ENCODE assay signal across 9 cellular contexts in genomic region chr1:115670476-115671175, GRCh38. TPM values are rescaled to one million over a fixed set of nuclear protein-coding genes. Genes with fewer than 3 reads are reported as not detected.
A peak's percentile ranks its signal among the peaks of the same experiment; 100 is the strongest.
DNase-seq lines count a peak whose midpoint lies in the region; ATAC-seq, FAIRE-seq and TF ChIP-seq lines count a peak whose summit lies in the region.
"Had no signal": no experiment of that assay in that cellular context is flagged by ENCODE, and none has a peak within 500 bp of the region (broad histone marks: within the 10 kb centered on the region; RNA-seq: fewer than 3 reads in every experiment).

No MANE protein-coding gene starts in this region.

- DNase-seq in HepG2 (ENCODE audit: low spot score) = no peak
- no peak for DNase-seq in right lobe of liver
- no peak for DNase-seq in Panc1 (ENCODE audit: low read depth, low spot score)
- DNase-seq in glomerular visceral epithelial cell (ENCODE audit: extremely low spot score) = peak; percentile 41
- DNase-seq in stimulated activated CD4-positive, alpha-beta T cell treated with anti-CD3 and anti-CD28 coated beads, Interleukin-2, amount 100 ng/mL, for 24 hours = no peak
- no peak for DNase-seq in hippocampal formation (lab: John Stamatoyannopoulos, UW)
- no peak for DNase-seq in SIG-M5 treated with dmso at 0.1 percent for 504 hours (lab: John Stamatoyannopoulos, UW; ENCODE audit: unreplicated experiment)
- DNase-seq in HAP-1 (ENCODE audit: low spot score in 2 of 2) = no peak

- no peak overlapping the region for H2AFZ ChIP-seq in HepG2 (ENCODE audit: low read length)

- WGBS in HepG2 (ENCODE audit: low lambda C conversion rate) = 94% methylated on average over 10 of the region's 14 CpGs
- 71% methylated on average over 9 of the region's 14 CpGs for WGBS in right lobe of liver (ENCODE audit: insufficient coverage, low coverage, low lambda C conversion rate, missing lambda C conversion rate)

- no peaks in the 10 kb centered on the region for H3K79me2 ChIP-seq in HepG2 (ENCODE audit: insufficient read depth, low read length)

- ATAC-seq in HepG2 = no peak
- no peak for ATAC-seq in right lobe of liver
- peak; percentile 73 for ATAC-seq in Panc1

- H3K4me1 ChIP-seq in HepG2 (ENCODE audit: insufficient read depth, low read length) (peaks cover 19% of the 10 kb centered on the region; the same call in 1 of the 2 replicates), right lobe of liver (no peaks in the 10 kb centered on the region), Panc1 (ENCODE audit: control insufficient read depth, insufficient read depth, low read length) (peaks cover 16% of the 10 kb centered on the region), HAP-1 (peaks cover 3% of the 10 kb centered on the region; the same call in 1 of the 2 replicates)

- no peak overlapping the region for H3K4me3 ChIP-seq in HepG2 (replicated peaks in 1 of 3; ENCODE audit: insufficient read depth in 1 of 3, low read depth in 2 of 3, low read length in 3 of 3)
- H3K4me3 ChIP-seq in right lobe of liver = no peak overlapping the region
- H3K4me3 ChIP-seq in Panc1 (ENCODE audit: low read depth in 2 of 2, low read length in 2 of 2) = 0 out of 4 replicates have a peak overlapping the region, but pooled peaks of 1 of the 2 experiments have one; percentile 8
- no peak overlapping the region for H3K4me3 ChIP-seq in HAP-1

- no peak for TF ChIP-seq RAD21 in HepG2 (CRISPR knock-in tag; IDR thresholded peaks at IDR 0.05)

- intact Hi-C loops in HepG2 (cut with micrococcal nuclease; ENCODE audit: unreplicated experiment) (no loop called here), right lobe of liver (cut with DNase I) (no loop called here), Panc1 (cut with micrococcal nuclease; ENCODE audit: unreplicated experiment) (no loop called here)

- H3K27ac ChIP-seq in HepG2 (ENCODE audit: extremely low read length, insufficient read depth, low read length) (no peak overlapping the region), right lobe of liver (no peak overlapping the region), Panc1 (ENCODE audit: low read length) (peak overlapping the region; percentile 42)

- POLR2A ChIA-PET in HepG2 (lab: Yijun Ruan, JAX) = no interaction called here
- POLR2A ChIA-PET in Panc1 (lab: Charles Lee) = interaction anchor here (0.7 kb wide), 1 partner anchor 14 kb away, joined by 4 read pairs; no protein-coding TSS in a partner anchor

- peak overlapping the region; percentile 15; the same call in 1 of the 2 replicates for H3K9ac ChIP-seq in HepG2 (ENCODE audit: insufficient read depth, low read depth, low read length)

- CTCF ChIA-PET in HepG2 (lab: Yijun Ruan, JAX; ENCODE audit: low intra/inter-chr PET ratio, low total read pairs) = no interaction called here
- CTCF ChIA-PET in Panc1 (lab: Charles Lee) = no interaction called here

- no peak for TF ChIP-seq POLR2A in HepG2 (IDR thresholded peaks at IDR 0.05; ENCODE audit: insufficient read depth in 1 of 2, low read depth in 2 of 2, low read length in 2 of 2)
- no peak for TF ChIP-seq POLR2A in right lobe of liver (IDR thresholded peaks at IDR 0.05)

- H3K36me3 ChIP-seq in HepG2 (replicated peaks in 1 of 2; ENCODE audit: control insufficient read depth in 1 of 2, insufficient read depth in 2 of 2, low read length in 2 of 2) (peaks cover 2 to 30% of the 10 kb centered on the region in 2 experiments), right lobe of liver (peaks cover 0 to 3% (median under 1%) of the 10 kb centered on the region in 4 donors), Panc1 (ENCODE audit: control insufficient read depth, insufficient read depth, low read length) (no peaks in the 10 kb centered on the region), HAP-1 (replicated peaks) (peaks cover 4% of the 10 kb centered on the region)

- H3K27me3 ChIP-seq in HepG2 (ENCODE audit: control insufficient read depth in 1 of 2, insufficient read depth in 2 of 2, low read length in 2 of 2) (no peaks in the 10 kb centered on the region), right lobe of liver (no peaks in the 10 kb centered on the region), Panc1 (ENCODE audit: control insufficient read depth, insufficient read depth, low read length) (no peaks in the 10 kb centered on the region), HAP-1 (ENCODE audit: low read depth) (no peaks in the 10 kb centered on the region)

- no peaks in the 10 kb centered on the region for H4K20me1 ChIP-seq in HepG2 (ENCODE audit: insufficient read depth, low read length)

- BruUV-seq in HepG2 (replicated peaks; lab: Mats Ljungman, UMichigan) (no TSS peak), Panc1 (replicated peaks; lab: Mats Ljungman, UMichigan) (no TSS peak)

- H3K4me2 ChIP-seq in HepG2 (ENCODE audit: low read depth, low read length) = no peak overlapping the region

- TF ChIP-seq EP300 in HepG2 (IDR thresholded peaks at IDR 0.05; ENCODE audit: low read depth in 2 of 2, low read length in 2 of 2) (no peak), HepG2 (CRISPR knock-in tag; IDR thresholded peaks at IDR 0.05; ENCODE audit: borderline replicate concordance) (no peak)

- TF ChIP-seq CTCF in HepG2 (CRISPR knock-in tag; IDR thresholded peaks at IDR 0.05) (no peak), right lobe of liver (IDR thresholded peaks at IDR 0.05) (no peak), Panc1 (IDR thresholded peaks at IDR 0.05) (no peak)

- FAIRE-seq in HepG2 (lab: Jason Lieb, UNC) = no peak
- FAIRE-seq: A204.1 had no signal

- in situ Hi-C loops in HepG2 (cut with HindIII; ENCODE audit: extremely low pct_ligation_motif_present, low pct_unique_long_range_greater_than_20kb) (no loop called here), Panc1 (cut with HindIII; ENCODE audit: low pct_unique_long_range_greater_than_20kb, low sequenced_read_pairs) (no loop called here), HAP-1 (cut with MboI; ENCODE audit: low sequenced_read_pairs) (no loop called here)

- no peaks in the 10 kb centered on the region for H3K9me3 ChIP-seq in HepG2 (ENCODE audit: low read length)
- H3K9me3 ChIP-seq in right lobe of liver = no peaks in the 10 kb centered on the region
- H3K9me3 ChIP-seq in Panc1 (ENCODE audit: control insufficient read depth, insufficient read depth, low read depth, low read length) = peaks cover 11% of the 10 kb centered on the region; the same call in 1 of the 2 replicates
- no peaks in the 10 kb centered on the region for H3K9me3 ChIP-seq in HAP-1

TF ChIP-seq in HepG2, 621 proteins besides CTCF, POLR2A, EP300 and RAD21:
- TF ChIP-seq TBX2 (CRISPR knock-in tag; IDR thresholded peaks at IDR 0.05; ENCODE audit: borderline replicate concordance) = no peak
- no peak for TF ChIP-seq CENPBD1 (CRISPR knock-in tag; IDR thresholded peaks at IDR 0.05; ENCODE audit: borderline replicate concordance, low read depth)
- no peak for TF ChIP-seq JUND (CRISPR knock-in tag; IDR thresholded peaks at IDR 0.05)
- no peak for TF ChIP-seq ZNF777 (CRISPR knock-in tag; IDR thresholded peaks at IDR 0.05)
- TF ChIP-seq HDAC2 (CRISPR knock-in tag; IDR thresholded peaks at IDR 0.05) = no peak
- TF ChIP-seq ZNF556 (CRISPR knock-in tag; IDR thresholded peaks at IDR 0.05; ENCODE audit: borderline replicate concordance) = no peak
- no peak for TF ChIP-seq ZNF468 (CRISPR knock-in tag; IDR thresholded peaks at IDR 0.05)
- no peak for TF ChIP-seq ZSCAN30 (CRISPR knock-in tag; IDR thresholded peaks at IDR 0.05)
- no peak for TF ChIP-seq ZNF782 (CRISPR knock-in tag; IDR thresholded peaks at IDR 0.05; ENCODE audit: borderline replicate concordance)
- TF ChIP-seq GFI1 (CRISPR knock-in tag; IDR thresholded peaks at IDR 0.05; ENCODE audit: borderline replicate concordance) = no peak
- no peak for TF ChIP-seq CAMTA2 (CRISPR knock-in tag; IDR thresholded peaks at IDR 0.05; ENCODE audit: borderline replicate concordance)
- no peak for TF ChIP-seq ZBTB7B (CRISPR knock-in tag; IDR thresholded peaks at IDR 0.05)
- TF ChIP-seq ZNF12 (CRISPR knock-in tag; IDR thresholded peaks at IDR 0.05) = no peak
TF ChIP-seq in HepG2: peak in this region for 0.

RNA-seq across cellular contexts. Expression of gene VANGL1, which starts 28.9 kb away (rescaled TPM):
- 5.9 and 9.4 TPM in 2 replicates for total RNA-seq in HepG2 (2016; rRNA removed; fragmentation: Illumina TruSeq; extraction: Trizol)
- 3.4 and 3.7 TPM in 2 replicates for total RNA-seq in HepG2 (2016; cell fraction: cytosol; rRNA removed; fragmentation: Illumina TruSeq; extraction: Trizol; ENCODE audit: low read depth)
- total RNA-seq in HepG2 (2016; cell fraction: insoluble cytoplasmic fraction; rRNA removed; fragmentation: Illumina TruSeq; extraction: Trizol) = 5.7 and 8.5 TPM in 2 replicates
- 5.7 and 6.0 TPM in 2 replicates for total RNA-seq in HepG2 (2016; cell fraction: membrane; rRNA removed; fragmentation: Illumina TruSeq; extraction: Trizol)
- 10.0 and 12.8 TPM in 2 replicates for total RNA-seq in HepG2 (2016; cell fraction: nucleus; rRNA removed; fragmentation: Illumina TruSeq; extraction: Trizol)
- 5.3 TPM in 2 replicates for polyA plus RNA-seq in HepG2 (2011; rRNA removed)
- polyA plus RNA-seq in HepG2 (2011; cell fraction: cytosol; rRNA removed) = 5.1 and 5.3 TPM in 2 replicates
- 4.1 and 5.0 TPM in 2 replicates for polyA plus RNA-seq in HepG2 (2011; cell fraction: nucleus; rRNA removed)
- 3.7 and 4.2 TPM in 2 replicates for polyA plus RNA-seq in HepG2 (2012)
- polyA plus RNA-seq in HepG2 (2016; cell fraction: cytosol; fragmentation: Illumina TruSeq; extraction: Trizol; ENCODE audit: low read depth) = 1.4 and 1.6 TPM in 2 replicates
- 4.2 and 5.8 TPM in 2 replicates for polyA plus RNA-seq in HepG2 (2016; cell fraction: insoluble cytoplasmic fraction; fragmentation: Illumina TruSeq; extraction: Trizol; ENCODE audit: low read depth)
- polyA plus RNA-seq in HepG2 (2016; cell fraction: membrane; fragmentation: Illumina TruSeq; extraction: Trizol; ENCODE audit: low read depth) = 2.6 and 2.7 TPM in 2 replicates
- 10.3 and 10.4 TPM in 2 replicates for polyA plus RNA-seq in HepG2 (2016; cell fraction: nucleus; fragmentation: Illumina TruSeq; extraction: Trizol; ENCODE audit: insufficient read depth, low read depth)
- 14.7 and 37.5 TPM in 2 replicates for polyA minus RNA-seq in HepG2 (2011; rRNA and poly(A)+ RNA removed; ENCODE audit: low replicate concordance)
- polyA minus RNA-seq in HepG2 (2011; cell fraction: cytosol; rRNA and poly(A)+ RNA removed) = 4.2 and 5.7 TPM in 2 replicates
- 5.3 and 7.2 TPM in 2 replicates for polyA minus RNA-seq in HepG2 (2011; cell fraction: nucleus; rRNA and poly(A)+ RNA removed)
- 1 to 10 TPM; 3.3 to 5.1 (median 4.4) TPM for total RNA-seq in right lobe of liver
- 22.7 TPM for total RNA-seq in Panc1 (2021; ENCODE audit: unreplicated experiment)
- polyA plus RNA-seq in Panc1 (2012; ENCODE audit: insufficient read length) = 18.2 TPM
